In genomic region chr3:15511156-15511555, GRCh38 we compare ENCODE assay signal across 30 cellular contexts. TPM values are rescaled to one million over a fixed set of nuclear protein-coding genes. Genes with fewer than 3 reads are reported as not detected.
"Had no signal": no experiment of that assay in that cellular context is flagged by ENCODE, and none has a peak within 500 bp of the region (broad histone marks: within the 10 kb centered on the region; RNA-seq: fewer than 3 reads in every experiment).

No MANE protein-coding gene starts in this region.

- DNase-seq: activated CD4-positive, alpha-beta T cell treated with anti-CD3 and anti-CD28 coated beads for 48 hours; activated CD4-positive, alpha-beta T cell treated with anti-CD3 and anti-CD28 coated beads, Interleukin-2, amount 50 U/mL, for 48 hours; activated CD4-positive, CD25-positive, alpha-beta regulatory T cell treated with anti-CD3 and anti-CD28 coated beads, Interleukin-2, amount 50 U/mL, for 72 hours; activated CD8-positive, alpha-beta memory T cell treated with anti-CD3 and anti-CD28 coated beads, Interleukin-2, amount 10 ng/mL, durations not matched to agents 7 days and 5 days; activated gamma-delta T cell treated with Interleukin-2 at 50 U/mL for 16 hours; activated naive CD4-positive, alpha-beta T cell treated with anti-CD3 and anti-CD28 coated beads, Interleukin-2, amount 10 ng/mL, durations not matched to agents 7 days and 5 days; activated naive CD8-positive, alpha-beta T cell treated with anti-CD3 and anti-CD28 coated beads for 36 hours; activated T-cell treated with anti-CD3 and anti-CD28 coated beads, Interleukin-2, amount 50 U/mL, for 24 hours; aorta; MG63; MV-4-11; NCI-H1092 treated with DMSO at 0.1 percent for 48 hours; NCI-H1417 treated with DMSO at 0.1 percent for 48 hours; NCI-H1694; NCI-H2029; NCI-H2107; NCI-H2171 treated with DMSO at 0.1 percent for 48 hours; NCI-H226; NCI-H526; NCI-H774; NK-92 treated with Interleukin-12 subunit alpha and Interleukin-12 subunit beta, amount 100 ng/mL, for 24 hours; OCI-M1; RPMI8226; SHP77; T-helper 17 cell; T-helper 9 cell had no signal

- H3K27ac Mint-ChIP-seq: activated CD8-positive, alpha-beta memory T cell treated with anti-CD3 and anti-CD28 coated beads, Interleukin-2, amount 10 ng/mL, durations not matched to agents 7 days and 5 days; activated naive CD4-positive, alpha-beta T cell treated with anti-CD3 and anti-CD28 coated beads, Interleukin-2, amount 10 ng/mL, durations not matched to agents 7 days and 5 days; activated naive CD8-positive, alpha-beta T cell treated with anti-CD3 and anti-CD28 coated beads for 36 hours; activated T-cell treated with anti-CD3 and anti-CD28 coated beads, Interleukin-2, amount 50 U/mL, for 24 hours; activated T-helper 1 cell treated with anti-CD3 and anti-CD28 coated beads, Interleukin-12 subunit alpha, Interleukin-12 subunit beta, Interleukin-2, Interleukin-4 antibody, amounts not matched to agents 30 ng/mL and 10 ng/mL and 1 ng/mL, durations not matched to agents 14 hours and 24 hours and 36 hours; T-helper 17 cell; WTC11 had no signal

- H3K4me1 Mint-ChIP-seq: activated CD8-positive, alpha-beta memory T cell treated with anti-CD3 and anti-CD28 coated beads, Interleukin-2, amount 10 ng/mL, durations not matched to agents 7 days and 5 days; WTC11 had no signal

- H3K36me3 Mint-ChIP-seq: activated CD8-positive, alpha-beta memory T cell treated with anti-CD3 and anti-CD28 coated beads, Interleukin-2, amount 10 ng/mL, durations not matched to agents 7 days and 5 days; activated naive CD8-positive, alpha-beta T cell treated with anti-CD3 and anti-CD28 coated beads for 36 hours; WTC11 had no signal

- ATAC-seq: activated CD8-positive, alpha-beta memory T cell treated with anti-CD3 and anti-CD28 coated beads, Interleukin-2, amount 10 ng/mL, durations not matched to agents 7 days and 5 days; Panc1; T-helper 17 cell had no signal

- H3K4me3 Mint-ChIP-seq: activated CD8-positive, alpha-beta memory T cell treated with anti-CD3 and anti-CD28 coated beads, Interleukin-2, amount 10 ng/mL, durations not matched to agents 7 days and 5 days; activated naive CD4-positive, alpha-beta T cell treated with anti-CD3 and anti-CD28 coated beads, Interleukin-2, amount 10 ng/mL, durations not matched to agents 7 days and 5 days; activated naive CD8-positive, alpha-beta T cell treated with anti-CD3 and anti-CD28 coated beads for 36 hours; activated T-cell treated with anti-CD3 and anti-CD28 coated beads, Interleukin-2, amount 50 U/mL, for 24 hours; activated T-helper 1 cell treated with anti-CD3 and anti-CD28 coated beads, Interleukin-12 subunit alpha, Interleukin-12 subunit beta, Interleukin-2, Interleukin-4 antibody, amounts not matched to agents 30 ng/mL and 10 ng/mL and 1 ng/mL, durations not matched to agents 14 hours and 24 hours and 36 hours; T-helper 17 cell; WTC11 had no signal

- H3K27me3 Mint-ChIP-seq: activated CD8-positive, alpha-beta memory T cell treated with anti-CD3 and anti-CD28 coated beads, Interleukin-2, amount 10 ng/mL, durations not matched to agents 7 days and 5 days; activated naive CD8-positive, alpha-beta T cell treated with anti-CD3 and anti-CD28 coated beads for 36 hours; activated T-cell treated with anti-CD3 and anti-CD28 coated beads, Interleukin-2, amount 50 U/mL, for 24 hours; T-helper 17 cell had no signal

- H3K9me3 Mint-ChIP-seq: activated naive CD4-positive, alpha-beta T cell treated with anti-CD3 and anti-CD28 coated beads, Interleukin-2, amount 10 ng/mL, durations not matched to agents 7 days and 5 days; activated naive CD8-positive, alpha-beta T cell treated with anti-CD3 and anti-CD28 coated beads for 36 hours; activated T-cell treated with anti-CD3 and anti-CD28 coated beads, Interleukin-2, amount 50 U/mL, for 24 hours; activated T-helper 1 cell treated with anti-CD3 and anti-CD28 coated beads, Interleukin-12 subunit alpha, Interleukin-12 subunit beta, Interleukin-2, Interleukin-4 antibody, amounts not matched to agents 30 ng/mL and 10 ng/mL and 1 ng/mL, durations not matched to agents 14 hours and 24 hours and 36 hours; WTC11 had no signal

RNA-seq across cellular contexts. Expression of gene COLQ, which starts 10.3 kb away (rescaled TPM):
- total RNA-seq: NCI-H460 had no signal
